Comparison of ENCODE assay signal across 9 cellular contexts in genomic region chrX:23901065-23901464, GRCh38. TPM values are rescaled to one million over a fixed set of nuclear protein-coding genes. Genes with fewer than 3 reads are reported as not detected.
DNase-seq lines count a peak whose midpoint lies in the region; ATAC-seq and TF ChIP-seq lines count a peak whose summit lies in the region.
"Had no signal": no experiment of that assay in that cellular context is flagged by ENCODE, and none has a peak within 500 bp of the region (broad histone marks: within the 10 kb centered on the region; RNA-seq: fewer than 3 reads in every experiment).

No MANE protein-coding gene starts in this region.

- peak; percentile 84 for DNase-seq in HCEC 1CT
- peak; percentile 87 for DNase-seq in RKO (ENCODE audit: low spot score)
- peak; percentile 87 to 95 for DNase-seq in foreskin keratinocyte
- no peak for DNase-seq in spleen
- DNase-seq in DMS 273 treated with DMSO at 0.1 percent for 48 hours (lab: John Stamatoyannopoulos, UW), result no peak
- DNase-seq in NCI-H526 (lab: John Stamatoyannopoulos, UW), result no peak
- no peak for DNase-seq in mucosa of gallbladder (ENCODE audit: low spot score)
- DNase-seq in GM20000 (ENCODE audit: low spot score), result no peak

- ATAC-seq in foreskin keratinocyte, result peak; percentile 92

- 40 to 55% (median 47%) methylated on average over 2 of the region's 2 CpGs for WGBS in spleen, 5 donors

- H3K36me3 ChIP-seq in spleen, result no peaks in the 10 kb centered on the region

- TF ChIP-seq CTCF in foreskin keratinocyte (conservative IDR thresholded peaks at IDR 0.05) (peak; percentile 1), spleen (IDR thresholded peaks at IDR 0.05 in 8 of 11, conservative IDR thresholded peaks at IDR 0.05 in 3 of 11) (no peak), GM20000 (IDR thresholded peaks at IDR 0.05; ENCODE audit: extremely low read depth, missing control alignments) (no peak)

- intact Hi-C loops in spleen (cut with DNase I; ENCODE audit: low total_unique reads), result no loop called here

- peaks cover 23% of the 10 kb centered on the region for H3K4me1 ChIP-seq in foreskin keratinocyte
- peaks cover 4 to 28% (median 17%) of the 10 kb centered on the region in 6 donors for H3K4me1 ChIP-seq in spleen

- TF ChIP-seq POLR2A in spleen (IDR thresholded peaks at IDR 0.05), result no peak

- no peaks in the 10 kb centered on the region for H3K9me3 ChIP-seq in spleen

- peak overlapping the region in 1 of 8 donors; percentile 40 for H3K4me3 ChIP-seq in spleen

- peak overlapping the region; percentile 70 for H3K27ac ChIP-seq in foreskin keratinocyte
- peak overlapping the region; percentile 29 to 87 (median 71) for H3K27ac ChIP-seq in spleen

- no peaks in the 10 kb centered on the region for H3K27me3 ChIP-seq in foreskin keratinocyte
- H3K27me3 ChIP-seq in spleen (replicated peaks in 1 of 7), result no peaks in the 10 kb centered on the region

RNA-seq across cellular contexts. Expression of gene APOO, which starts 6.7 kb away (rescaled TPM):
- total RNA-seq in foreskin keratinocyte, result 32.7 and 40.9 TPM in 2 replicates
- polyA plus RNA-seq in foreskin keratinocyte, result 29.3 and 35.4 TPM in 2 replicates
- 10 to 100 TPM in 6 of 7 donors, 1 to 10 TPM in 1; 5.8 to 18.0 (median 11.2) TPM for total RNA-seq in spleen
- polyA plus RNA-seq in spleen, result 10 to 100 TPM; 10.2 to 14.5 (median 12.7) TPM
- 26.2 TPM for total RNA-seq in mucosa of gallbladder

RNA-seq across cellular contexts. Expression of gene CXorf58, which starts 6.7 kb away (rescaled TPM):
- total RNA-seq in foreskin keratinocyte (0.11 TPM in 1 of 2 replicates, not detected in the other), spleen (under 1 TPM in 2 of 7 donors, not detected in 5; 0.36 to 0.92 TPM), mucosa of gallbladder (not detected)
- polyA plus RNA-seq in foreskin keratinocyte (0.04 TPM in 1 of 2 replicates, not detected in the other), spleen (under 1 TPM; 0.04 to 0.16 (median 0.06) TPM)
- total RNA-seq: H9 had no signal

Comparison
In these comparisons a context has a peak if more than half of its experiments do, and no peak if none do; other contexts are left out.
1. DNase-seq: peak in HCEC 1CT (single experiment), RKO (single experiment) and foreskin keratinocyte (2 of 2); none in spleen (single experiment), DMS 273 treated with DMSO at 0.1 percent for 48 hours (single experiment), NCI-H526 (0 of 2), mucosa of gallbladder (single experiment) and GM20000 (single experiment).